21 cellular contexts compared by ENCODE assay signal in genomic region chr20:57413990-57414389, GRCh38.
"Had no signal": no experiment of that assay in that cellular context is flagged by ENCODE, and none has a peak within 500 bp of the region (broad histone marks: within the 10 kb centered on the region; RNA-seq: fewer than 3 reads in every experiment).

No MANE protein-coding gene starts in this region.

- ATAC-seq: SK-N-SH treated with all-trans-retinoic acid at 6 μM for 48 hours had no signal

- H3K27ac ChIP-seq: KMS-11, SJCRH30 had no signal

- H3K4me2 ChIP-seq: KMS-11 had no signal

- DNase-seq: IMR-90, Kasumi-1, MM.1S, NCI-H1092 treated with DMSO at 0.1 percent for 48 hours, NCI-H1436, NCI-H187, NCI-H2029, NCI-H2081 treated with DMSO at 0.1 percent for 48 hours, NCI-H2171, NCI-H226, NCI-H446, NCI-H510A, NCI-H524 treated with DMSO at 0.1 percent for 48 hours, NCI-H69, NCI-H774, RPMI8226, SHP77 treated with DMSO at 0.1 percent for 48 hours, SJCRH30 had no signal

- H3K9ac ChIP-seq: KMS-11 had no signal

- FAIRE-seq: RCC 7860 had no signal

- H3K4me3 ChIP-seq: SJCRH30 had no signal

- H3K9me3 ChIP-seq: SJCRH30 had no signal

- H3K27me3 ChIP-seq: SJCRH30 had no signal
